Comparison of ENCODE assay signal across 8 cellular contexts in genomic region chr1:40404670-40405462, GRCh38. TPM values are rescaled to one million over a fixed set of nuclear protein-coding genes. Genes with fewer than 3 reads are reported as not detected.
DNase-seq lines count a peak whose midpoint lies in the region; ATAC-seq and TF ChIP-seq lines count a peak whose summit lies in the region.

No MANE protein-coding gene starts in this region.

- no peak overlapping the region for H3K27ac ChIP-seq in OCI-LY1 (ENCODE audit: low read depth, low read length, poor library complexity, severe bottlenecking)
- H3K27ac ChIP-seq in stomach, result peak overlapping the region in 2 of 5 donors; percentile 47 to 99

- in situ Hi-C loops in astrocyte of the spinal cord (cut with HindIII; ENCODE audit: low sequenced_read_pairs), result no loop called here

- WGBS in stomach, 5 donors, result 43 to 51% (median 45%) methylated on average over 11 of the region's 11 CpGs

- H3K27me3 ChIP-seq in OCI-LY1 (ENCODE audit: insufficient read depth, low read length) (no peaks in the 10 kb centered on the region), stomach (no peaks in the 10 kb centered on the region)

- H3F3A ChIP-seq in OCI-LY1 (ENCODE audit: insufficient read depth, low read length), result no peaks in the 10 kb centered on the region

- peaks cover 18% of the 10 kb centered on the region; the same call in 1 of the 2 replicates for H3K36me3 ChIP-seq in OCI-LY1 (ENCODE audit: insufficient read depth, low read length)
- H3K36me3 ChIP-seq in stomach, result peaks cover 9 to 31% (median 24%) of the 10 kb centered on the region in 4 donors

- peaks cover 18% of the 10 kb centered on the region; the same call in 1 of the 2 replicates for H3K79me2 ChIP-seq in OCI-LY1 (ENCODE audit: insufficient read depth, low read length)

- no peak overlapping the region for H3K9ac ChIP-seq in OCI-LY1 (ENCODE audit: low read length)

- no peak overlapping the region for H3K4me2 ChIP-seq in OCI-LY1 (ENCODE audit: low read length)

- no peak for ATAC-seq in HG03039 (IDR thresholded peaks at IDR 0.05; ENCODE audit: unreplicated experiment)

- H3K4me1 ChIP-seq in OCI-LY1 (ENCODE audit: insufficient read depth, low read length, severe bottlenecking) (peaks cover 36% of the 10 kb centered on the region), stomach (peaks cover 0 to 54% (median 26%) of the 10 kb centered on the region in 4 donors)

- H3K9me2 ChIP-seq in OCI-LY1 (ENCODE audit: low read depth, low read length), result no peaks in the 10 kb centered on the region

- no peak overlapping the region for H3K4me3 ChIP-seq in OCI-LY1 (ENCODE audit: low read depth, low read length, poor library complexity, severe bottlenecking)
- H3K4me3 ChIP-seq in astrocyte of the spinal cord (ENCODE audit: low read depth, low read length), result no peak overlapping the region
- no peak overlapping the region for H3K4me3 ChIP-seq in stomach

- H2AFZ ChIP-seq in OCI-LY1 (ENCODE audit: low read length), result no peak overlapping the region

- H4K20me1 ChIP-seq in OCI-LY1 (ENCODE audit: insufficient read depth, low read length), result no peaks in the 10 kb centered on the region

- TF ChIP-seq CTCF in OCI-LY1 (IDR thresholded peaks at IDR 0.05; ENCODE audit: low read length), result peak; percentile 89
- TF ChIP-seq CTCF in astrocyte of the spinal cord (IDR thresholded peaks at IDR 0.05; ENCODE audit: low read depth, low read length), result peak; percentile 77
- TF ChIP-seq CTCF in stomach (IDR thresholded peaks at IDR 0.05), result peak in 5 of 7 experiments; percentile 56 to 90 (median 82)

- TF ChIP-seq EP300 in stomach (IDR thresholded peaks at IDR 0.05), result no peak

- no peak for TF ChIP-seq POLR2A in stomach (IDR thresholded peaks at IDR 0.05)

- DNase-seq in DMS153 treated with DMSO at 0.1 percent for 48 hours (lab: John Stamatoyannopoulos, UW; ENCODE audit: unreplicated experiment) (peak; percentile 89), HS-5 (ENCODE audit: low read depth) (peak; percentile 23), astrocyte of the spinal cord (ENCODE audit: low read depth, low spot score) (peak; percentile 71), iPS-NIHi7 (ENCODE audit: extremely low spot score) (peak; percentile 40), stomach (no peak), T1000 (lab: John Stamatoyannopoulos, UW) (no peak)

- intact Hi-C loops in stomach (cut with DNase I; ENCODE audit: low total_unique reads), result loop anchor here (10.0 kb wide), 1 partner anchor 260 kb away; no protein-coding TSS in a partner anchor

- H3K9me3 ChIP-seq in OCI-LY1 (ENCODE audit: low read length) (no peaks in the 10 kb centered on the region), stomach (no peaks in the 10 kb centered on the region)

RNA-seq across cellular contexts. Expression of gene SMAP2, which starts 31.3 kb away (rescaled TPM):
- 10 to 100 TPM; 21.6 to 58.0 (median 35.9) TPM for total RNA-seq in stomach
- 10 to 100 TPM; 22.4 to 50.4 (median 27.8) TPM for polyA plus RNA-seq in stomach

RNA-seq across cellular contexts. Expression of gene ZFP69B, which starts 45.4 kb away (rescaled TPM):
- total RNA-seq in stomach, result 1 to 10 TPM in 1 of 5 donors, under 1 TPM in 1, not detected in 3; 0.45 to 2.0 TPM
- under 1 TPM; 0.35 to 0.92 (median 0.81) TPM for polyA plus RNA-seq in stomach

Comparison
In these comparisons a context has a peak if more than half of its experiments do, and no peak if none do; other contexts are left out.
1. DNase-seq: peak in DMS153 treated with DMSO at 0.1 percent for 48 hours (single experiment), HS-5 (single experiment), astrocyte of the spinal cord (single experiment) and iPS-NIHi7 (single experiment); none in stomach (single experiment) and T1000 (single experiment).
2. Peak in every context shown above with its lines, with median percentiles within 50 percentile points of each other: CTCF ChIP-seq.